In genomic region chr13:98443329-98443728, GRCh38 we compare ENCODE assay signal across 10 cellular contexts.
DNase-seq lines count a peak whose midpoint lies in the region; ATAC-seq and TF ChIP-seq lines count a peak whose summit lies in the region.
"Had no signal": no experiment of that assay in that cellular context is flagged by ENCODE, and none has a peak within 500 bp of the region (broad histone marks: within the 10 kb centered on the region; RNA-seq: fewer than 3 reads in every experiment).

No MANE protein-coding gene starts in this region.

- ATAC-seq in HG02981 (IDR thresholded peaks at IDR 0.05; ENCODE audit: unreplicated experiment), result no peak

- H3K36me3 ChIP-seq in left ventricle myocardium inferior, result peaks cover 45% of the 10 kb centered on the region

- H3K4me1 Mint-ChIP-seq in neural crest cell, result peaks cover 9% of the 10 kb centered on the region
- H3K4me1 Mint-ChIP-seq in activated naive CD8-positive, alpha-beta T cell treated with anti-CD3 and anti-CD28 coated beads for 36 hours, result peaks cover 14% of the 10 kb centered on the region

- no peak for TF ChIP-seq POLR2A in NB4 (IDR thresholded peaks at IDR 0.05; ENCODE audit: extremely low read depth, insufficient read length)

- no peaks in the 10 kb centered on the region for H3K27me3 ChIP-seq in left ventricle myocardium inferior (ENCODE audit: low read depth)

- H3K9me3 Mint-ChIP-seq in neural crest cell, result no peaks in the 10 kb centered on the region
- no peaks in the 10 kb centered on the region for H3K9me3 Mint-ChIP-seq in activated naive CD8-positive, alpha-beta T cell treated with anti-CD3 and anti-CD28 coated beads for 36 hours

- H3K36me3 Mint-ChIP-seq in neural crest cell (ENCODE audit: low read depth), result peaks cover 5% of the 10 kb centered on the region
- H3K36me3 Mint-ChIP-seq in activated naive CD8-positive, alpha-beta T cell treated with anti-CD3 and anti-CD28 coated beads for 36 hours, result no peaks in the 10 kb centered on the region

- DNase-seq in Daoy (ENCODE audit: low read depth) (peak; percentile 72), NB4 (ENCODE audit: low read depth) (peak; percentile 35), epithelial cell of esophagus (ENCODE audit: low read depth) (peak; percentile 94), neural crest cell (ENCODE audit: low read depth, low spot score) (no peak), NCI-H510A (lab: John Stamatoyannopoulos, UW) (no peak), left ventricle myocardium inferior (no peak)
- DNase-seq in activated naive CD8-positive, alpha-beta T cell treated with anti-CD3 and anti-CD28 coated beads for 36 hours, result no peak
- DNase-seq: DND-41, NCI-H526 treated with DMSO at 0.1 percent for 48 hours had no signal

- H3K27ac ChIP-seq in left ventricle myocardium inferior (replicated peaks), result no peak overlapping the region

- no peak overlapping the region for H3K4me3 ChIP-seq in NB4 (ENCODE audit: low read depth, low read length)
- no peak overlapping the region for H3K4me3 ChIP-seq in epithelial cell of esophagus (ENCODE audit: low read length)
- H3K4me3 ChIP-seq in left ventricle myocardium inferior, result no peak overlapping the region

- peaks cover 16% of the 10 kb centered on the region for H3K4me1 ChIP-seq in left ventricle myocardium inferior

- intact Hi-C loops in left ventricle myocardium inferior (cut with micrococcal nuclease), result no loop called here

- peak overlapping the region; percentile 66 for H3K4me3 Mint-ChIP-seq in neural crest cell
- H3K4me3 Mint-ChIP-seq in activated naive CD8-positive, alpha-beta T cell treated with anti-CD3 and anti-CD28 coated beads for 36 hours, result no peak overlapping the region

- peaks cover 4% of the 10 kb centered on the region for H3K27me3 Mint-ChIP-seq in neural crest cell (ENCODE audit: low read depth)
- H3K27me3 Mint-ChIP-seq in activated naive CD8-positive, alpha-beta T cell treated with anti-CD3 and anti-CD28 coated beads for 36 hours, result no peaks in the 10 kb centered on the region

- no peaks in the 10 kb centered on the region for H3K9me3 ChIP-seq in left ventricle myocardium inferior (replicated peaks)

- TF ChIP-seq CTCF in NB4 (IDR thresholded peaks at IDR 0.05; ENCODE audit: low read depth, low read length) (no peak), epithelial cell of esophagus (IDR thresholded peaks at IDR 0.05; ENCODE audit: insufficient read depth, low read depth, low read length, missing control alignments) (no peak), neural crest cell (conservative IDR thresholded peaks at IDR 0.05) (no peak), left ventricle myocardium inferior (IDR thresholded peaks at IDR 0.05; ENCODE audit: borderline replicate concordance) (no peak)

- peak overlapping the region; percentile 81 for H3K27ac Mint-ChIP-seq in neural crest cell (ENCODE audit: unreplicated experiment)
- no peak overlapping the region for H3K27ac Mint-ChIP-seq in activated naive CD8-positive, alpha-beta T cell treated with anti-CD3 and anti-CD28 coated beads for 36 hours

Comparison
In these comparisons a context has a peak if more than half of its experiments do, and no peak if none do; other contexts are left out.
1. DNase-seq: peak in Daoy (single experiment), NB4 (single experiment) and epithelial cell of esophagus (single experiment); none in neural crest cell (single experiment), NCI-H510A (single experiment), left ventricle myocardium inferior (single experiment) and activated naive CD8-positive, alpha-beta T cell treated with anti-CD3 and anti-CD28 coated beads for 36 hours (single experiment).